In the genomic region with DNA sequence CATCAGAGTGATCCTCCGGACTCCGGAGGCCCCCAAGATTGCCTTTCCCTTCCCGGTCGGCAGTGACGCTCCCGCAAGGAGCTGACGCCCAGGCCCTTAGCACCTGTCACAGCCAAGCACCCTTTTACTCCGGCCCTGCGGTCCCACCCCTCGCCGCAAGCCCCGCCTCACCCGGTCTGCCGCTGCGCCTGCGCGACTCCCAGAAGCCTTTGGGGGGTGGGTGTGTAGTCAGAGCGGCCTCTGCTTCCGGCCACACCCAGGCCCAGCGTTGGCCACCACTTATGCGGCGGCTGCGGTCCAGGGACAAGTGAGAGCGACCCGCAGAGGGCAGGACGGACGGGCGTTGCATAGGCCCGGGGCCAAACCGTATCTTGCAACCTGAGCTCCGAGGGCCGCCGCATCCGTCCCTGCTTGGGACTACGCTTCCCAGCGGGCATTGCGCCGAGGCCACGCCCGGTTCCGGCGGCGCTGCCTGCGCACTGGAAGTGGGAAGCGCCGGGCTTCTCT, we compare ENCODE assay signal across 2 cellular contexts.
A peak's percentile ranks its signal among the peaks of the same experiment; 100 is the strongest.
TF ChIP-seq lines count a peak whose summit lies in the region.

No MANE protein-coding gene starts in this region.

TF ChIP-seq in GM23338, 12 proteins besides CTCF, POLR2A, EP300 and RAD21:
- 0 out of 2 replicates have a peak, but pooled peaks have one; percentile 35 for TF ChIP-seq CREB1 (CRISPR knock-in tag; IDR thresholded peaks at IDR 0.05; ENCODE audit: low read depth)
- TF ChIP-seq ZNF114 (CRISPR knock-in tag; IDR thresholded peaks at IDR 0.05) = no peak
- TF ChIP-seq, protein P1, sequence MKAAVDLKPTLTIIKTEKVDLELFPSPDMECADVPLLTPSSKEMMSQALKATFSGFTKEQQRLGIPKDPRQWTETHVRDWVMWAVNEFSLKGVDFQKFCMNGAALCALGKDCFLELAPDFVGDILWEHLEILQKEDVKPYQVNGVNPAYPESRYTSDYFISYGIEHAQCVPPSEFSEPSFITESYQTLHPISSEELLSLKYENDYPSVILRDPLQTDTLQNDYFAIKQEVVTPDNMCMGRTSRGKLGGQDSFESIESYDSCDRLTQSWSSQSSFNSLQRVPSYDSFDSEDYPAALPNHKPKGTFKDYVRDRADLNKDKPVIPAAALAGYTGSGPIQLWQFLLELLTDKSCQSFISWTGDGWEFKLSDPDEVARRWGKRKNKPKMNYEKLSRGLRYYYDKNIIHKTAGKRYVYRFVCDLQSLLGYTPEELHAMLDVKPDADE (IDR thresholded peaks at IDR 0.05) = peak; percentile 63; the same call in 1 of the 2 replicates
- peak; percentile 31; the same call in 1 of the 2 replicates for TF ChIP-seq POLR2AphosphoS5 (IDR thresholded peaks at IDR 0.05; ENCODE audit: low read depth)

TF ChIP-seq in K562, 482 proteins besides CTCF, POLR2A, EP300 and RAD21:
- TF ChIP-seq ELF4 (CRISPR knock-in tag; IDR thresholded peaks at IDR 0.05) = no peak
- no peak for TF ChIP-seq ZNF140 (CRISPR knock-in tag; IDR thresholded peaks at IDR 0.05)
- TF ChIP-seq RCOR1 (IDR thresholded peaks at IDR 0.05; ENCODE audit: borderline replicate concordance in 1 of 2, low read depth in 2 of 2, low read length in 2 of 2) = no peak
- TF ChIP-seq, protein P2, sequence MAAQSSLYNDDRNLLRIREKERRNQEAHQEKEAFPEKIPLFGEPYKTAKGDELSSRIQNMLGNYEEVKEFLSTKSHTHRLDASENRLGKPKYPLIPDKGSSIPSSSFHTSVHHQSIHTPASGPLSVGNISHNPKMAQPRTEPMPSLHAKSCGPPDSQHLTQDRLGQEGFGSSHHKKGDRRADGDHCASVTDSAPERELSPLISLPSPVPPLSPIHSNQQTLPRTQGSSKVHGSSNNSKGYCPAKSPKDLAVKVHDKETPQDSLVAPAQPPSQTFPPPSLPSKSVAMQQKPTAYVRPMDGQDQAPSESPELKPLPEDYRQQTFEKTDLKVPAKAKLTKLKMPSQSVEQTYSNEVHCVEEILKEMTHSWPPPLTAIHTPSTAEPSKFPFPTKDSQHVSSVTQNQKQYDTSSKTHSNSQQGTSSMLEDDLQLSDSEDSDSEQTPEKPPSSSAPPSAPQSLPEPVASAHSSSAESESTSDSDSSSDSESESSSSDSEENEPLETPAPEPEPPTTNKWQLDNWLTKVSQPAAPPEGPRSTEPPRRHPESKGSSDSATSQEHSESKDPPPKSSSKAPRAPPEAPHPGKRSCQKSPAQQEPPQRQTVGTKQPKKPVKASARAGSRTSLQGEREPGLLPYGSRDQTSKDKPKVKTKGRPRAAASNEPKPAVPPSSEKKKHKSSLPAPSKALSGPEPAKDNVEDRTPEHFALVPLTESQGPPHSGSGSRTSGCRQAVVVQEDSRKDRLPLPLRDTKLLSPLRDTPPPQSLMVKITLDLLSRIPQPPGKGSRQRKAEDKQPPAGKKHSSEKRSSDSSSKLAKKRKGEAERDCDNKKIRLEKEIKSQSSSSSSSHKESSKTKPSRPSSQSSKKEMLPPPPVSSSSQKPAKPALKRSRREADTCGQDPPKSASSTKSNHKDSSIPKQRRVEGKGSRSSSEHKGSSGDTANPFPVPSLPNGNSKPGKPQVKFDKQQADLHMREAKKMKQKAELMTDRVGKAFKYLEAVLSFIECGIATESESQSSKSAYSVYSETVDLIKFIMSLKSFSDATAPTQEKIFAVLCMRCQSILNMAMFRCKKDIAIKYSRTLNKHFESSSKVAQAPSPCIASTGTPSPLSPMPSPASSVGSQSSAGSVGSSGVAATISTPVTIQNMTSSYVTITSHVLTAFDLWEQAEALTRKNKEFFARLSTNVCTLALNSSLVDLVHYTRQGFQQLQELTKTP (IDR thresholded peaks at IDR 0.05; ENCODE audit: low read depth in 1 of 2, partially characterized antibody in 2 of 2) = peak in 1 of 2 experiments; percentile 44
- TF ChIP-seq, protein P3, sequence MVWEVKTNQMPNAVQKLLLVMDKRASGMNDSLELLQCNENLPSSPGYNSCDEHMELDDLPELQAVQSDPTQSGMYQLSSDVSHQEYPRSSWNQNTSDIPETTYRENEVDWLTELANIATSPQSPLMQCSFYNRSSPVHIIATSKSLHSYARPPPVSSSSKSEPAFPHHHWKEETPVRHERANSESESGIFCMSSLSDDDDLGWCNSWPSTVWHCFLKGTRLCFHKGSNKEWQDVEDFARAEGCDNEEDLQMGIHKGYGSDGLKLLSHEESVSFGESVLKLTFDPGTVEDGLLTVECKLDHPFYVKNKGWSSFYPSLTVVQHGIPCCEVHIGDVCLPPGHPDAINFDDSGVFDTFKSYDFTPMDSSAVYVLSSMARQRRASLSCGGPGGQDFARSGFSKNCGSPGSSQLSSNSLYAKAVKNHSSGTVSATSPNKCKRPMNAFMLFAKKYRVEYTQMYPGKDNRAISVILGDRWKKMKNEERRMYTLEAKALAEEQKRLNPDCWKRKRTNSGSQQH (CRISPR knock-in tag; IDR thresholded peaks at IDR 0.05) = no peak
- peak; percentile 43 to 61; a peak in 3 of 4 replicates for TF ChIP-seq NRF1 (conservative IDR thresholded peaks at IDR 0.05 in 1 of 2, IDR thresholded peaks at IDR 0.05 in 1 of 2)
- TF ChIP-seq SP1 (CRISPR knock-in tag; IDR thresholded peaks at IDR 0.05) = no peak
- TF ChIP-seq HMGN3 (IDR thresholded peaks at IDR 0.05; ENCODE audit: borderline replicate concordance, extremely low read depth, insufficient read length, low read depth, low read length) = no peak
- no peak for TF ChIP-seq HDAC1 (IDR thresholded peaks at IDR 0.05)
- no peak for TF ChIP-seq POLR2H (tag; IDR thresholded peaks at IDR 0.05; ENCODE audit: low read depth)
- TF ChIP-seq, protein P4, sequence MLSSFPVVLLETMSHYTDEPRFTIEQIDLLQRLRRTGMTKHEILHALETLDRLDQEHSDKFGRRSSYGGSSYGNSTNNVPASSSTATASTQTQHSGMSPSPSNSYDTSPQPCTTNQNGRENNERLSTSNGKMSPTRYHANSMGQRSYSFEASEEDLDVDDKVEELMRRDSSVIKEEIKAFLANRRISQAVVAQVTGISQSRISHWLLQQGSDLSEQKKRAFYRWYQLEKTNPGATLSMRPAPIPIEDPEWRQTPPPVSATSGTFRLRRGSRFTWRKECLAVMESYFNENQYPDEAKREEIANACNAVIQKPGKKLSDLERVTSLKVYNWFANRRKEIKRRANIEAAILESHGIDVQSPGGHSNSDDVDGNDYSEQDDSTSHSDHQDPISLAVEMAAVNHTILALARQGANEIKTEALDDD (IDR thresholded peaks at IDR 0.05) = no peak
- TF ChIP-seq, protein P5, sequence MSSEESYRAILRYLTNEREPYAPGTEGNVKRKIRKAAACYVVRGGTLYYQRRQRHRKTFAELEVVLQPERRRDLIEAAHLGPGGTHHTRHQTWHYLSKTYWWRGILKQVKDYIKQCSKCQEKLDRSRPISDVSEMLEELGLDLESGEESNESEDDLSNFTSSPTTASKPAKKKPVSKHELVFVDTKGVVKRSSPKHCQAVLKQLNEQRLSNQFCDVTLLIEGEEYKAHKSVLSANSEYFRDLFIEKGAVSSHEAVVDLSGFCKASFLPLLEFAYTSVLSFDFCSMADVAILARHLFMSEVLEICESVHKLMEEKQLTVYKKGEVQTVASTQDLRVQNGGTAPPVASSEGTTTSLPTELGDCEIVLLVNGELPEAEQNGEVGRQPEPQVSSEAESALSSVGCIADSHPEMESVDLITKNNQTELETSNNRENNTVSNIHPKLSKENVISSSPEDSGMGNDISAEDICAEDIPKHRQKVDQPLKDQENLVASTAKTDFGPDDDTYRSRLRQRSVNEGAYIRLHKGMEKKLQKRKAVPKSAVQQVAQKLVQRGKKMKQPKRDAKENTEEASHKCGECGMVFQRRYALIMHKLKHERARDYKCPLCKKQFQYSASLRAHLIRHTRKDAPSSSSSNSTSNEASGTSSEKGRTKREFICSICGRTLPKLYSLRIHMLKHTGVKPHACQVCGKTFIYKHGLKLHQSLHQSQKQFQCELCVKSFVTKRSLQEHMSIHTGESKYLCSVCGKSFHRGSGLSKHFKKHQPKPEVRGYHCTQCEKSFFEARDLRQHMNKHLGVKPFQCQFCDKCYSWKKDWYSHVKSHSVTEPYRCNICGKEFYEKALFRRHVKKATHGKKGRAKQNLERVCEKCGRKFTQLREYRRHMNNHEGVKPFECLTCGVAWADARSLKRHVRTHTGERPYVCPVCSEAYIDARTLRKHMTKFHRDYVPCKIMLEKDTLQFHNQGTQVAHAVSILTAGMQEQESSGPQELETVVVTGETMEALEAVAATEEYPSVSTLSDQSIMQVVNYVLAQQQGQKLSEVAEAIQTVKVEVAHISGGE (CRISPR knock-in tag; IDR thresholded peaks at IDR 0.05) = no peak
